10 cellular contexts compared by ENCODE assay signal in the genomic region with DNA sequence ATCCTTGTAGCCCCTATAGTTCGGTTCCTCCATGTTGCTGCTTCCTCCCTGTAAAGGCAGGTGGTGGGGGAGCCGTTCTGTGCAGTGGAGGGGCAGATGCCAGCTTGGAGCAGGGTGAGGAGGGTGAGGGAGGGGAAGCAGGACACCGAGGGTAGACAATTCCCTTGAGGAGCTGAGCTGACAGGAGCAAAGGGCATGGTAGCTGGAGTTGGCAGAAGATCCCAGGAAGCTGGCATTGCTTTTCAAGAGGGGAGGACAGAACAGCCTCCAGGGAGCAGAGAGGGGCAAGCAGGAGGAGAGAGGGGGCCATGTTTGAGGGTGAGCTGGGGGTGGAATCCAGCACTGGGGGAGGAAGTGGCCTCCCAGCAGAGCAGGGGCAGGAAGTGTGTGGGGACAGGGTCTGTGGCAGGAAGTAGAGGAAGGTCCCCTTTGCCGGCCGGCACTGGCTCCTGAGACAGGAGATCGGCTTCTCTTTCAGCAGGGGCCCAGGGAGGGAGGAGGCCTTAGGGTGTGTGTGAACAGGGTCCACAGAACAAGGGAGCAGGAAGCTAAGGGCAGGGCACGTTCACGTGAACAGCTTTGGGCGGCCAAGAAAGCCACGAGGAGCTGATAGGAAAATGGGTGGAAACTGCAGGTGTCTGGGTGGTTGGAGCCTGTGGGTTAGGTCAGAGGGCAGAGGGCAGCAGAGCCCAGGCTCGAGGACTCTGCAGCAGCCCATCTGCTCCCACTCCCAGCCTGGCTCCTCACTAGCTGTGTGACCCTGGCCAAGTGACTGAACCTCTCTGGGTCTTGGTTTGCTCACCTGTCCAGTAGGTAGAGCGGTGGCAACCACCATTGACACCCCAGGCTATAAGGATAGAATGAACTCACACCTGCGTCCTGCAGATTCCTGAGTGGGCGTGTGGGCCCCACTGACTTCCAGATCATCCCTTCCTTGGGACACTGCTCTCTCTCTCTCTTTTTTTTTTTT. TPM values are rescaled to one million over a fixed set of nuclear protein-coding genes. Genes with fewer than 3 reads are reported as not detected.
DNase-seq lines count a peak whose midpoint lies in the region; ATAC-seq and TF ChIP-seq lines count a peak whose summit lies in the region.
"Had no signal": no experiment of that assay in that cellular context is flagged by ENCODE, and none has a peak within 500 bp of the region (broad histone marks: within the 10 kb centered on the region; RNA-seq: fewer than 3 reads in every experiment).

No MANE protein-coding gene starts in this region.

- no peak overlapping the region for H3K18ac ChIP-seq in mesenchymal stem cell (ENCODE audit: low read depth in 1 of 2, low read length in 2 of 2)

- no peak overlapping the region for H3K4me3 ChIP-seq in mesenchymal stem cell (ENCODE audit: insufficient read depth in 1 of 2, low read depth in 1 of 2, low read length in 2 of 2)
- no peak overlapping the region for H3K4me3 ChIP-seq in upper lobe of right lung
- H3K4me3 ChIP-seq: heart left ventricle had no signal

- peak overlapping the region; percentile 67 for H2BK5ac ChIP-seq in mesenchymal stem cell (ENCODE audit: low read depth, low read length, poor library complexity, severe bottlenecking)

- no peak overlapping the region for H3K23ac ChIP-seq in mesenchymal stem cell (ENCODE audit: low read length in 2 of 2)

- H3K79me1 ChIP-seq in mesenchymal stem cell (replicated peaks; ENCODE audit: low read length, poor library complexity, severe bottlenecking): no peaks in the 10 kb centered on the region

- no peak overlapping the region for H2BK12ac ChIP-seq in mesenchymal stem cell (ENCODE audit: low read length in 2 of 2)

- no peak overlapping the region for H3K9ac ChIP-seq in mesenchymal stem cell (ENCODE audit: low read length)

- no peak overlapping the region for H4K8ac ChIP-seq in mesenchymal stem cell (ENCODE audit: low read length)

- WGBS in mesenchymal stem cell: 57% methylated on average over 14 of the region's 14 CpGs

- H3K4me1 ChIP-seq in mesenchymal stem cell (ENCODE audit: control insufficient read depth, insufficient read depth, low read depth, low read length) (peaks cover 51% of the 10 kb centered on the region), upper lobe of right lung (peaks cover 19% of the 10 kb centered on the region)

- no peak overlapping the region for H2BK15ac ChIP-seq in mesenchymal stem cell (ENCODE audit: low read depth, poor library complexity, severe bottlenecking)

- peak overlapping the region; percentile 88 for H2AK5ac ChIP-seq in mesenchymal stem cell (ENCODE audit: low read length, severe bottlenecking)

- no peak overlapping the region for H4K91ac ChIP-seq in mesenchymal stem cell (ENCODE audit: low read length)

- TF ChIP-seq CTCF in upper lobe of right lung (IDR thresholded peaks at IDR 0.05): no peak

- no peak overlapping the region for H3K4me2 ChIP-seq in mesenchymal stem cell (ENCODE audit: low read length, poor library complexity, severe bottlenecking)

- H3K36me3 ChIP-seq in mesenchymal stem cell (ENCODE audit: control insufficient read depth in 1 of 2, insufficient read depth in 2 of 2, low read depth in 1 of 2, low read length in 2 of 2) (no peaks in the 10 kb centered on the region), upper lobe of right lung (no peaks in the 10 kb centered on the region)
- H3K36me3 ChIP-seq: heart left ventricle had no signal

- intact Hi-C loops in upper lobe of right lung (cut with DNase I): no loop called here

- H3K27me3 ChIP-seq in mesenchymal stem cell (ENCODE audit: control insufficient read depth in 1 of 2, insufficient read depth in 1 of 2, low read length in 2 of 2) (peaks cover 0 to 51% of the 10 kb centered on the region in 2 experiments), upper lobe of right lung (no peaks in the 10 kb centered on the region)
- H3K27me3 ChIP-seq: heart left ventricle had no signal

- no peak overlapping the region for H2AFZ ChIP-seq in mesenchymal stem cell (ENCODE audit: low read depth, low read length)

- H3K27ac ChIP-seq in mesenchymal stem cell (ENCODE audit: low read length, poor library complexity, severe bottlenecking) (peak overlapping the region; percentile 86), upper lobe of right lung (no peak overlapping the region)

- no peak overlapping the region for H3K4ac ChIP-seq in mesenchymal stem cell (ENCODE audit: low read depth in 1 of 2, low read length in 2 of 2)

- no peaks in the 10 kb centered on the region for H3K9me3 ChIP-seq in mesenchymal stem cell (ENCODE audit: control insufficient read depth, low read length)
- no peaks in the 10 kb centered on the region for H3K9me3 ChIP-seq in upper lobe of right lung
- H3K9me3 ChIP-seq: heart left ventricle had no signal

- DNase-seq in activated gamma-delta T cell treated with Interleukin-2 at 50 U/mL for 16 hours (peak; percentile 58), activated gamma-delta T cell (lab: John Stamatoyannopoulos, UW) (no peak), mesenchymal stem cell (no peak), upper lobe of right lung (no peak), anterior cingulate cortex (lab: John Stamatoyannopoulos, UW) (no peak), dedifferentiated amniotic fluid mesenchymal stem cell (ENCODE audit: extremely low spot score) (no peak)
- DNase-seq in activated CD8-positive, alpha-beta memory T cell treated with anti-CD3 and anti-CD28 coated beads, Interleukin-2, amount 50 U/mL, for 48 hours: peak; percentile 77

- ATAC-seq in upper lobe of right lung (peak; percentile 32), GM19324 (IDR thresholded peaks at IDR 0.05; ENCODE audit: low FRiP score, unreplicated experiment) (no peak)

- H2BK120ac ChIP-seq in mesenchymal stem cell (ENCODE audit: low read depth, low read length): no peak overlapping the region

- H3K14ac ChIP-seq in mesenchymal stem cell (ENCODE audit: low read length in 2 of 2): no peak overlapping the region

RNA-seq across cellular contexts. Expression of gene SPNS2, which starts 17.5 kb away (rescaled TPM):
- polyA plus RNA-seq in mesenchymal stem cell (2013, experiment 1 of 2): 0.01 TPM
- polyA plus RNA-seq in mesenchymal stem cell (2013, experiment 2 of 2): not detected
- 67.0 TPM for total RNA-seq in upper lobe of right lung
- polyA plus RNA-seq: BJ had no signal

RNA-seq across cellular contexts. Expression of gene SPNS3, which starts 47.5 kb away (rescaled TPM):
- not detected for polyA plus RNA-seq in mesenchymal stem cell (2013, experiment 1 of 2)
- polyA plus RNA-seq in mesenchymal stem cell (2013, experiment 2 of 2): not detected
- total RNA-seq in upper lobe of right lung: 0.87 TPM
- polyA plus RNA-seq: BJ had no signal

Comparison
In these comparisons a context has a peak if more than half of its experiments do, and no peak if none do; other contexts are left out.
1. DNase-seq: peak in activated gamma-delta T cell treated with Interleukin-2 at 50 U/mL for 16 hours (single experiment) and activated CD8-positive, alpha-beta memory T cell treated with anti-CD3 and anti-CD28 coated beads, Interleukin-2, amount 50 U/mL, for 48 hours (single experiment); none in activated gamma-delta T cell (single experiment), mesenchymal stem cell (single experiment), upper lobe of right lung (single experiment), anterior cingulate cortex (0 of 58) and dedifferentiated amniotic fluid mesenchymal stem cell (single experiment).